In genomic region chr2:105746177-105747080, GRCh38 we compare ENCODE assay signal across 8 cellular contexts. TPM values are rescaled to one million over a fixed set of nuclear protein-coding genes. Genes with fewer than 3 reads are reported as not detected.
DNase-seq lines count a peak whose midpoint lies in the region; ATAC-seq, FAIRE-seq and TF ChIP-seq lines count a peak whose summit lies in the region.

No MANE protein-coding gene starts in this region.

- peak; percentile 52 for ATAC-seq in HG02870 (IDR thresholded peaks at IDR 0.05; ENCODE audit: unreplicated experiment)
- peak; percentile 16 for ATAC-seq in PC-3
- no peak for ATAC-seq in right cardiac atrium

- peak overlapping the region; percentile 57 for H2AFZ ChIP-seq in PC-3 (ENCODE audit: low read length)

- CTCF ChIA-PET in PC-3 (lab: Charles Lee): no interaction called here
- CTCF ChIA-PET in activated naive CD4-positive, alpha-beta T cell treated with anti-CD3 and anti-CD28 coated beads, Interleukin-2, amount 10 ng/mL, durations not matched to agents 7 days and 5 days (lab: Charles Lee): interaction anchor here (0.7 to 2.1 kb wide), 11 partner anchors 8 to 170 kb away, joined by 3 to 10 read pairs (median 3); no protein-coding TSS in a partner anchor

- peak overlapping the region; percentile 82 for H3K4me3 Mint-ChIP-seq in activated naive CD4-positive, alpha-beta T cell treated with anti-CD3 and anti-CD28 coated beads, Interleukin-2, amount 10 ng/mL, durations not matched to agents 7 days and 5 days

- WGBS in right cardiac atrium: 48% methylated on average over 23 of the region's 23 CpGs
- WGBS in small intestine, 3 donors: 7 to 26% (median 8%) methylated on average over 23 of the region's 23 CpGs

- TF ChIP-seq CTCF in PC-3 (conservative IDR thresholded peaks at IDR 0.05; ENCODE audit: low read depth, low read length): no peak

- intact Hi-C loops in PC-3 (cut with micrococcal nuclease): no loop called here
- intact Hi-C loops in right cardiac atrium (cut with DNase I): loop anchor here in 1 of 4 donors (10.0 kb wide), 1 partner anchor 48 kb away; no protein-coding TSS in a partner anchor

- FAIRE-seq in small intestine (lab: Jason Lieb, UNC) (no peak), RCC 7860 (lab: Jason Lieb, UNC) (no peak)

- H3K4me1 ChIP-seq in PC-3 (ENCODE audit: insufficient read depth, low read length) (peaks cover 18% of the 10 kb centered on the region), right cardiac atrium (ENCODE audit: control insufficient read depth, insufficient read depth, low read length) (peaks cover 29% of the 10 kb centered on the region), small intestine (ENCODE audit: control insufficient read depth in 2 of 2, insufficient read depth in 1 of 2, low read depth in 1 of 2, low read length in 1 of 2) (peaks cover 15 to 17% of the 10 kb centered on the region in 2 donors)

- TSS peak; percentile 29 for BruUV-seq in PC-3 (replicated peaks; lab: Mats Ljungman, UMichigan)

- peaks cover 22% of the 10 kb centered on the region for H4K20me1 ChIP-seq in PC-3 (ENCODE audit: low read length)

- H3K9me3 ChIP-seq in PC-3 (ENCODE audit: low read length) (no peaks in the 10 kb centered on the region), right cardiac atrium (ENCODE audit: control insufficient read depth, low read length) (no peaks in the 10 kb centered on the region), small intestine (ENCODE audit: control insufficient read depth, low read depth) (no peaks in the 10 kb centered on the region)

- H3F3A ChIP-seq in PC-3 (ENCODE audit: low read length, unreplicated experiment): no peaks in the 10 kb centered on the region

- H3K36me3 ChIP-seq in PC-3 (ENCODE audit: low read depth, low read length) (no peaks in the 10 kb centered on the region), small intestine (ENCODE audit: control insufficient read depth in 2 of 2, insufficient read depth in 2 of 2, low read length in 2 of 2) (no peaks in the 10 kb centered on the region)

- H3K4me3 ChIP-seq in PC-3 (ENCODE audit: low read length) (peak overlapping the region; percentile 80), right cardiac atrium (ENCODE audit: low read length) (peak overlapping the region; percentile 85), small intestine (ENCODE audit: low read depth in 1 of 2, low read length in 2 of 2) (peak overlapping the region; percentile 96 to 98)

- peak; percentile 9 for TF ChIP-seq POLR2A in GM18526 (IDR thresholded peaks at IDR 0.05; ENCODE audit: extremely low read depth, insufficient read length)

- no peak overlapping the region for H3K27ac ChIP-seq in PC-3 (ENCODE audit: low read length)
- H3K27ac ChIP-seq in right cardiac atrium (ENCODE audit: low read length): no peak overlapping the region
- H3K27ac ChIP-seq in small intestine (ENCODE audit: low read depth in 1 of 2, low read length in 1 of 2): peak overlapping the region; percentile 86 to 98

- peaks cover 57% of the 10 kb centered on the region for H3K36me3 Mint-ChIP-seq in activated naive CD4-positive, alpha-beta T cell treated with anti-CD3 and anti-CD28 coated beads, Interleukin-2, amount 10 ng/mL, durations not matched to agents 7 days and 5 days

- H3K9me2 ChIP-seq in PC-3 (replicated peaks; ENCODE audit: low read length): no peaks in the 10 kb centered on the region

- peaks cover 63% of the 10 kb centered on the region for H3K79me2 ChIP-seq in PC-3 (ENCODE audit: low read length)

- no peaks in the 10 kb centered on the region for H3K27me3 Mint-ChIP-seq in activated naive CD4-positive, alpha-beta T cell treated with anti-CD3 and anti-CD28 coated beads, Interleukin-2, amount 10 ng/mL, durations not matched to agents 7 days and 5 days

- POLR2A ChIA-PET in PC-3 (lab: Charles Lee; ENCODE audit: unreplicated experiment): interaction anchor here (0.9 kb wide), 1 partner anchor 33 kb away, joined by 3 read pairs; no protein-coding TSS in a partner anchor

- no peaks in the 10 kb centered on the region for H3K27me3 ChIP-seq in PC-3 (ENCODE audit: low read length)
- H3K27me3 ChIP-seq in right cardiac atrium (ENCODE audit: control insufficient read depth, insufficient read depth): no peaks in the 10 kb centered on the region
- H3K27me3 ChIP-seq in small intestine (ENCODE audit: control insufficient read depth in 2 of 2, insufficient read depth in 2 of 2, low read length in 2 of 2): no peaks in the 10 kb centered on the region

- H3K9ac ChIP-seq in PC-3 (ENCODE audit: low read length): peak overlapping the region; percentile 86

- DNase-seq in PC-3 (peak; percentile 50), right cardiac atrium (peak; percentile 48 to 75 (median 73)), small intestine (peak; percentile 88), DMS153 (lab: John Stamatoyannopoulos, UW) (no peak), RCC 7860 (ENCODE audit: low spot score) (no peak)
- DNase-seq in activated naive CD4-positive, alpha-beta T cell treated with anti-CD3 and anti-CD28 coated beads, Interleukin-2, amount 10 ng/mL, durations not matched to agents 7 days and 5 days: peak; percentile 91

- H3K9me3 Mint-ChIP-seq in activated naive CD4-positive, alpha-beta T cell treated with anti-CD3 and anti-CD28 coated beads, Interleukin-2, amount 10 ng/mL, durations not matched to agents 7 days and 5 days: peaks cover 3% of the 10 kb centered on the region

- peak overlapping the region; percentile 95 for H3K27ac Mint-ChIP-seq in activated naive CD4-positive, alpha-beta T cell treated with anti-CD3 and anti-CD28 coated beads, Interleukin-2, amount 10 ng/mL, durations not matched to agents 7 days and 5 days

- peaks cover 76% of the 10 kb centered on the region for H3K4me1 Mint-ChIP-seq in activated naive CD4-positive, alpha-beta T cell treated with anti-CD3 and anti-CD28 coated beads, Interleukin-2, amount 10 ng/mL, durations not matched to agents 7 days and 5 days

- H3K4me2 ChIP-seq in PC-3 (ENCODE audit: low read length): peak overlapping the region; percentile 98

RNA-seq across cellular contexts. Expression of gene NCK2, which starts 1.7 kb away (rescaled TPM):
- total RNA-seq in PC-3 (2014; rRNA removed) (45.4 and 68.8 TPM in 2 replicates), right cardiac atrium (10 to 100 TPM; 29.9 to 39.5 (median 32.1) TPM)
- polyA plus RNA-seq in right cardiac atrium (30.9 TPM), small intestine (100 to 1,000 TPM in 2 of 3 donors, 10 to 100 TPM in 1; 59.6 to 124 (median 103) TPM)

Comparison
In these comparisons a context has a peak if more than half of its experiments do, and no peak if none do; other contexts are left out.
1. ATAC-seq: peak in HG02870 (single experiment) and PC-3 (single experiment); none in right cardiac atrium (0 of 2).
2. DNase-seq: peak in PC-3 (single experiment), activated naive CD4-positive, alpha-beta T cell treated with anti-CD3 and anti-CD28 coated beads, Interleukin-2, amount 10 ng/mL, durations not matched to agents 7 days and 5 days (single experiment), right cardiac atrium (3 of 3) and small intestine (single experiment); none in DMS153 (single experiment) and RCC 7860 (single experiment).
3. H3K27ac ChIP-seq: peak in small intestine (2 of 2); none in PC-3 (single experiment) and right cardiac atrium (single experiment).
4. Peak in every context shown above with its lines, with median percentiles within 50 percentile points of each other: H3K4me3 ChIP-seq.